ENCODE assay signal across 13 cellular contexts in the genomic region with DNA sequence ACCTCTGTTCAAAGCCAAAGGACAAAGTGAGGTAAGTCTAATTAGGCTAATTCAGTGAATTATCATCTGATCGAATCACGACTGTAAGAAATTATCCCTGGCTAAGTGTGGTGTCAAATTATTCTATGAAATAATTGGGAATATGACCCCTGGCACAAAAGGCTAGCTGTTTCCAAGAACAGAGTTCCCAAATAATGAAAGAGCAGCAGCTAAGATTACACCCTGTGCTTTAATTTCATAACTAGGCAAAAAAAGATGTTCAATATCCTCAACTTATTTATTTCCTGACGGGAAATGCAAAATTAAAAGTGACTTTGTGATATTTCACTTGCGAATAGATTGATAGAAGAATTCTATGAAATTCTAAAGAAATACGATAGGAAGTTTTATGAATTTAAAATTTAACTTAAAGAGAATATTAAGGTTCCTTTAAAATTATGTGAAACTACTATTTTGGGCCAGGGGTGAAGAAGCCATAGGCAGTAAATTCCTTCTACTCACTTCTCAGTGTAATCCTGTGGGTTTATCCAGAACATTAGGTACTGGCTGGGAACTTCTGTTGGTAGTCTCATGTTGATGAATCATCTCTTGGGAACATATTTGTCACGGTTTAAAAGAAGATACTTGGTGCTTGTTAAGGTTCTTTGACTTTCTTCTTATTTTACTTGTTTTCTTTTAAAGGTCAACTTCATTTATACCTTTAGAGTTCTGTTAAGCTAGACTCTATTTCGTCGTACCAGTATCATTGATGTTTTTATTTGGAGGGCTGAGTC.
DNase-seq lines count a peak whose midpoint lies in the region; ATAC-seq and TF ChIP-seq lines count a peak whose summit lies in the region.
"Had no signal": no experiment of that assay in that cellular context is flagged by ENCODE, and none has a peak within 500 bp of the region (broad histone marks: within the 10 kb centered on the region; RNA-seq: fewer than 3 reads in every experiment).

No MANE protein-coding gene starts in this region.

- DNase-seq in H4 (ENCODE audit: low spot score) (peak; percentile 78), SK-MEL-5 (ENCODE audit: low read depth, low spot score) (peak; percentile 60), foreskin fibroblast (peak; percentile 63 to 66), stromal cell of bone marrow (ENCODE audit: low read depth) (peak; percentile 50), RPMI8226 (no peak)
- DNase-seq: activated naive CD4-positive, alpha-beta T cell treated with anti-CD3 and anti-CD28 coated beads, Interleukin-2, amount 10 ng/mL, durations not matched to agents 7 days and 5 days; dermis blood vessel endothelial cell; NCI-H146; stimulated activated CD4-positive, alpha-beta T cell treated with anti-CD3 and anti-CD28 coated beads, Interleukin-4, amount 100 ng/mL, for 1 hour; T1000 had no signal

- no peak overlapping the region for H3K4me3 ChIP-seq in foreskin fibroblast (ENCODE audit: low read depth in 1 of 2, low read length in 2 of 2)

- in situ Hi-C loops in SK-MEL-5 (cut with HindIII; ENCODE audit: low pct_unique_long_range_greater_than_20kb, low sequenced_read_pairs): no loop called here

- ATAC-seq in GM19455 (IDR thresholded peaks at IDR 0.05; ENCODE audit: unreplicated experiment) (no peak), HG03460 (IDR thresholded peaks at IDR 0.05; ENCODE audit: unreplicated experiment) (no peak)
- ATAC-seq: HepG2 had no signal

- TF ChIP-seq CTCF in foreskin fibroblast (IDR thresholded peaks at IDR 0.05; ENCODE audit: low read depth, low read length): no peak
